In the genomic region with DNA sequence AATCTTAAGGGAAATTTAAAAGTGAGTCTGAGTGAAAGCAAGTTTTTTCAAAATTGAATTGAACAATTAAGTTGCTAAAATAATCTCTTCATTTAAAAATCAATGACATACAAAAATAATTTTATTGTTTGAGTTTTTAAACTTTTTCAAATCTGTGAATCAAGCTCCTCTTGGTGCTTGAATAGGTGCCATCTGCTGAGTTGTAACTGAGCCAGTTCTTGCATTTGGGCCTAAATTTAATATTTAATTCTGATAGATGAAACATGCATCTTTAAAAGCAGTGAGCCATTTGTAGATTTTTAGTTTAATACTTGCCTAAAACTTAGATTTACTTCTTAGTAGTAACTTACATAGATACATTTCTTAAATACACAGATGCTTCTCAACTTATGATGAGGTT, we compare ENCODE assay signal across 29 cellular contexts. TPM values are rescaled to one million over a fixed set of nuclear protein-coding genes. Genes with fewer than 3 reads are reported as not detected.
A peak's percentile ranks its signal among the peaks of the same experiment; 100 is the strongest.
DNase-seq lines count a peak whose midpoint lies in the region; ATAC-seq and TF ChIP-seq lines count a peak whose summit lies in the region.
"Had no signal": no experiment of that assay in that cellular context is flagged by ENCODE, and none has a peak within 500 bp of the region (broad histone marks: within the 10 kb centered on the region; RNA-seq: fewer than 3 reads in every experiment).

No MANE protein-coding gene starts in this region.

- ATAC-seq in GM21619 (IDR thresholded peaks at IDR 0.05; ENCODE audit: unreplicated experiment) = no peak
- ATAC-seq: T-helper 17 cell had no signal

- no peaks in the 10 kb centered on the region for H3K27me3 ChIP-seq in GM23248 (replicated peaks; ENCODE audit: insufficient read depth)
- H3K27me3 ChIP-seq in mesenchymal stem cell (ENCODE audit: control insufficient read depth in 1 of 2, insufficient read depth in 1 of 2, low read length in 2 of 2) = no peaks in the 10 kb centered on the region
- no peaks in the 10 kb centered on the region for H3K27me3 ChIP-seq in PC-9 (ENCODE audit: insufficient read depth, low read depth)

- H3K4ac ChIP-seq in mesenchymal stem cell (ENCODE audit: low read depth in 1 of 2, low read length in 2 of 2) = no peak overlapping the region

- no peak overlapping the region for H3K18ac ChIP-seq in mesenchymal stem cell (ENCODE audit: low read depth in 1 of 2, low read length in 2 of 2)

- no peak overlapping the region for H3K27ac ChIP-seq in GM23248
- H3K27ac ChIP-seq in mesenchymal stem cell (ENCODE audit: low read length, poor library complexity, severe bottlenecking) = no peak overlapping the region
- H3K27ac ChIP-seq in PC-9 = no peak overlapping the region
- H3K27ac ChIP-seq: KMS-11, RWPE1 had no signal

- H3K9me3 ChIP-seq in GM23248 (ENCODE audit: low read depth) (no peaks in the 10 kb centered on the region), mesenchymal stem cell (ENCODE audit: control insufficient read depth, low read length) (no peaks in the 10 kb centered on the region), PC-9 (ENCODE audit: insufficient read depth, low read depth) (no peaks in the 10 kb centered on the region)
- H3K9me3 ChIP-seq: HAP-1 had no signal

- H4K91ac ChIP-seq in mesenchymal stem cell (ENCODE audit: low read length) = no peak overlapping the region

- no peak for TF ChIP-seq CTCF in PC-9 (conservative IDR thresholded peaks at IDR 0.05)
- no peak for TF ChIP-seq CTCF in GM20000 (IDR thresholded peaks at IDR 0.05; ENCODE audit: extremely low read depth, missing control alignments)

- H3K4me2 ChIP-seq in GM23248 (ENCODE audit: unreplicated experiment) (peak overlapping the region; percentile 54), mesenchymal stem cell (ENCODE audit: low read length, poor library complexity, severe bottlenecking) (no peak overlapping the region), PC-9 (no peak overlapping the region)
- H3K4me2 ChIP-seq: KMS-11 had no signal

- H3K36me3 ChIP-seq in GM23248 (ENCODE audit: low read depth) (no peaks in the 10 kb centered on the region), mesenchymal stem cell (ENCODE audit: control insufficient read depth in 1 of 2, insufficient read depth in 2 of 2, low read depth in 1 of 2, low read length in 2 of 2) (no peaks in the 10 kb centered on the region), PC-9 (ENCODE audit: low read depth) (no peaks in the 10 kb centered on the region)
- H3K36me3 ChIP-seq: HAP-1 had no signal

- no TSS peak for BruUV-seq in PC-9 (replicated peaks; lab: Mats Ljungman, UMichigan)

- POLR2A ChIA-PET in PC-9 (lab: Charles Lee; ENCODE audit: unreplicated experiment) = interaction anchor here (0.6 kb wide), 1 partner anchor 1454 kb away, joined by 5 read pairs; no protein-coding TSS in a partner anchor

- intact Hi-C loops in PC-9 (cut with micrococcal nuclease; ENCODE audit: unreplicated experiment) = no loop called here

- CTCF ChIA-PET in PC-9 (lab: Charles Lee) = no interaction called here

- DNase-seq in NCI-H1694 treated with DMSO at 0.1 percent for 48 hours (lab: John Stamatoyannopoulos, UW) = peak; percentile 21
- no peak for DNase-seq in NCI-H1694 (lab: John Stamatoyannopoulos, UW)
- no peak for DNase-seq in GM23248
- peak; percentile 63 for DNase-seq in cerebellar cortex (ENCODE audit: low spot score)
- DNase-seq in mesenchymal stem cell = no peak
- no peak for DNase-seq in PC-9
- DNase-seq in GM20000 (ENCODE audit: low spot score) = no peak
- DNase-seq: AML-193; CD4-positive, alpha-beta memory T cell; COR-L47; DMS79; EL; GF-D8; GOT3; HFFc6; NCI-H1048; NCI-H1417; NCI-H187; NCI-H2081 treated with DMSO at 0.1 percent for 48 hours; NCI-H526 treated with DMSO at 0.1 percent for 48 hours; SHP77 treated with DMSO at 0.1 percent for 48 hours; T-helper 17 cell had no signal

- H2AFZ ChIP-seq in GM23248 = no peak overlapping the region
- no peak overlapping the region for H2AFZ ChIP-seq in mesenchymal stem cell (ENCODE audit: low read depth, low read length)
- no peak overlapping the region for H2AFZ ChIP-seq in PC-9

- no peak overlapping the region for H3K14ac ChIP-seq in mesenchymal stem cell (ENCODE audit: low read length in 2 of 2)

- H2BK15ac ChIP-seq in mesenchymal stem cell (ENCODE audit: low read depth, poor library complexity, severe bottlenecking) = no peak overlapping the region

- no peak overlapping the region for H4K8ac ChIP-seq in mesenchymal stem cell (ENCODE audit: low read length)

- in situ Hi-C loops in GM23248 (cut with MboI) = no loop called here

- H3K9ac ChIP-seq in GM23248 (no peak overlapping the region), mesenchymal stem cell (ENCODE audit: low read length) (peak overlapping the region; percentile 90)
- H3K9ac ChIP-seq: KMS-11 had no signal

- H3K9me2 ChIP-seq in GM23248 (ENCODE audit: insufficient read depth) = no peaks in the 10 kb centered on the region
- H3K9me2 ChIP-seq in PC-9 (ENCODE audit: insufficient read depth) = no peaks in the 10 kb centered on the region

- H3K79me1 ChIP-seq in mesenchymal stem cell (replicated peaks; ENCODE audit: low read length, poor library complexity, severe bottlenecking) = no peaks in the 10 kb centered on the region

- no peak overlapping the region for H2BK120ac ChIP-seq in mesenchymal stem cell (ENCODE audit: low read depth, low read length)

- no peaks in the 10 kb centered on the region for H3K79me2 ChIP-seq in GM23248 (ENCODE audit: insufficient read depth)
- no peaks in the 10 kb centered on the region for H3K79me2 ChIP-seq in PC-9 (ENCODE audit: low read depth)

- H3K4me3 ChIP-seq in GM23248 (no peak overlapping the region), mesenchymal stem cell (ENCODE audit: insufficient read depth in 1 of 2, low read depth in 1 of 2, low read length in 2 of 2) (no peak overlapping the region), PC-9 (no peak overlapping the region)
- H3K4me3 ChIP-seq: HAP-1 had no signal

- no peak overlapping the region for H3K23ac ChIP-seq in mesenchymal stem cell (ENCODE audit: low read length in 2 of 2)

- no peak overlapping the region for H2BK5ac ChIP-seq in mesenchymal stem cell (ENCODE audit: low read depth, low read length, poor library complexity, severe bottlenecking)

- H3F3A ChIP-seq in GM23248 (ENCODE audit: insufficient read depth) = peaks cover 7% of the 10 kb centered on the region; the same call in 1 of the 2 replicates
- no peaks in the 10 kb centered on the region for H3F3A ChIP-seq in PC-9 (ENCODE audit: insufficient read depth, low read depth)

- no peak overlapping the region for H2BK12ac ChIP-seq in mesenchymal stem cell (ENCODE audit: low read length in 2 of 2)

- H2AK5ac ChIP-seq in mesenchymal stem cell (ENCODE audit: low read length, severe bottlenecking) = no peak overlapping the region

- H3K4me1 ChIP-seq in GM23248 (ENCODE audit: insufficient read depth) (peaks cover 27% of the 10 kb centered on the region), mesenchymal stem cell (ENCODE audit: control insufficient read depth, insufficient read depth, low read depth, low read length) (no peaks in the 10 kb centered on the region), PC-9 (replicated peaks; ENCODE audit: insufficient read depth) (no peaks in the 10 kb centered on the region)
- H3K4me1 ChIP-seq: HAP-1 had no signal

- no peaks in the 10 kb centered on the region for H4K20me1 ChIP-seq in GM23248 (ENCODE audit: insufficient read depth)
- no peaks in the 10 kb centered on the region for H4K20me1 ChIP-seq in PC-9 (ENCODE audit: insufficient read depth)

RNA-seq across cellular contexts. Expression of gene SPATA31D1, which starts 31.8 kb away (rescaled TPM):
- total RNA-seq in GM23248 (2014; rRNA removed; shearing (Covaris generic)) = not detected in 2 replicates
- polyA plus RNA-seq in GM23248 (2016; fragmentation: Nextera tagmentation; extraction: Ambion mirVana) = not detected in 2 replicates
- polyA plus RNA-seq in mesenchymal stem cell (2013, experiment 1 of 2) = not detected
- not detected for polyA plus RNA-seq in mesenchymal stem cell (2013, experiment 2 of 2)
- total RNA-seq in PC-9 (2021) = not detected in 2 replicates
- total RNA-seq: CD4-positive, alpha-beta memory T cell; HFFc6; NCI-H460; T-helper 17 cell had no signal
- polyA plus RNA-seq: AG04450; CD4-positive, alpha-beta memory T cell; IgD-negative memory B cell had no signal

Comparison
In these comparisons a context has a peak if more than half of its experiments do, and no peak if none do; other contexts are left out.
1. DNase-seq: peak in NCI-H1694 treated with DMSO at 0.1 percent for 48 hours (single experiment) and cerebellar cortex (single experiment); none in NCI-H1694 (single experiment), GM23248 (single experiment), mesenchymal stem cell (single experiment), PC-9 (0 of 2) and GM20000 (single experiment).